In genomic region chr6:44092312-44092884, GRCh38 we compare ENCODE assay signal across 1 cellular context.
TF ChIP-seq lines count a peak whose summit lies in the region.

No MANE protein-coding gene starts in this region.

TF ChIP-seq in HepG2, 621 proteins besides CTCF, POLR2A, EP300 and RAD21 (continued from another document and continues in another):
- TF ChIP-seq, protein P1, sequence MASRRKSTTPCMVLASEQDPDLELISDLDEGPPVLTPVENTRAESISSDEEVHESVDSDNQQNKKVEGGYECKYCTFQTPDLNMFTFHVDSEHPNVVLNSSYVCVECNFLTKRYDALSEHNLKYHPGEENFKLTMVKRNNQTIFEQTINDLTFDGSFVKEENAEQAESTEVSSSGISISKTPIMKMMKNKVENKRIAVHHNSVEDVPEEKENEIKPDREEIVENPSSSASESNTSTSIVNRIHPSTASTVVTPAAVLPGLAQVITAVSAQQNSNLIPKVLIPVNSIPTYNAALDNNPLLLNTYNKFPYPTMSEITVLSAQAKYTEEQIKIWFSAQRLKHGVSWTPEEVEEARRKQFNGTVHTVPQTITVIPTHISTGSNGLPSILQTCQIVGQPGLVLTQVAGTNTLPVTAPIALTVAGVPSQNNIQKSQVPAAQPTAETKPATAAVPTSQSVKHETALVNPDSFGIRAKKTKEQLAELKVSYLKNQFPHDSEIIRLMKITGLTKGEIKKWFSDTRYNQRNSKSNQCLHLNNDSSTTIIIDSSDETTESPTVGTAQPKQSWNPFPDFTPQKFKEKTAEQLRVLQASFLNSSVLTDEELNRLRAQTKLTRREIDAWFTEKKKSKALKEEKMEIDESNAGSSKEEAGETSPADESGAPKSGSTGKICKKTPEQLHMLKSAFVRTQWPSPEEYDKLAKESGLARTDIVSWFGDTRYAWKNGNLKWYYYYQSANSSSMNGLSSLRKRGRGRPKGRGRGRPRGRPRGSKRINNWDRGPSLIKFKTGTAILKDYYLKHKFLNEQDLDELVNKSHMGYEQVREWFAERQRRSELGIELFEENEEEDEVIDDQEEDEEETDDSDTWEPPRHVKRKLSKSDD (CRISPR knock-in tag; IDR thresholded peaks at IDR 0.05; ENCODE audit: low read depth), result no peak
- TF ChIP-seq ZNF891 (CRISPR knock-in tag; IDR thresholded peaks at IDR 0.05) (no peak), KLF9 (CRISPR knock-in tag; IDR thresholded peaks at IDR 0.05; ENCODE audit: low read depth) (no peak), JUND (CRISPR knock-in tag; IDR thresholded peaks at IDR 0.05) (no peak; the same call in 1 of the 2 replicates), POLR2G (IDR thresholded peaks at IDR 0.05; ENCODE audit: low read depth, low read length) (no peak), HNRNPL (IDR thresholded peaks at IDR 0.05; ENCODE audit: low read depth, low read length) (no peak), NFIC (IDR thresholded peaks at IDR 0.05; ENCODE audit: low read length) (peak; percentile 85; the same call in 1 of the 2 replicates), NBN (conservative IDR thresholded peaks at IDR 0.05) (no peak), HOXA3 (CRISPR knock-in tag; IDR thresholded peaks at IDR 0.05) (peak; percentile 74), MTA1 (CRISPR knock-in tag; IDR thresholded peaks at IDR 0.05; ENCODE audit: borderline replicate concordance) (0 out of 2 replicates have a peak, but pooled peaks have one; percentile 28), ZNF614 (CRISPR knock-in tag; IDR thresholded peaks at IDR 0.05; ENCODE audit: borderline replicate concordance) (peak; percentile 95), ETV5 (CRISPR knock-in tag; IDR thresholded peaks at IDR 0.05; ENCODE audit: borderline replicate concordance) (peak; percentile 95), CENPX (CRISPR knock-in tag; IDR thresholded peaks at IDR 0.05) (no peak), ZNF350 (CRISPR knock-in tag; IDR thresholded peaks at IDR 0.05; ENCODE audit: borderline replicate concordance, low read depth) (peak; percentile 21; the same call in 1 of the 2 replicates), ZNF225 (CRISPR knock-in tag; IDR thresholded peaks at IDR 0.05) (no peak), IKZF1 (IDR thresholded peaks at IDR 0.05) (no peak), PITX1 (CRISPR knock-in tag; IDR thresholded peaks at IDR 0.05) (peak; percentile 99), ZNF451 (CRISPR knock-in tag; IDR thresholded peaks at IDR 0.05) (no peak), CREM (IDR thresholded peaks at IDR 0.05) (peak; percentile 74; the same call in 1 of the 2 replicates), CREM (CRISPR knock-in tag; IDR thresholded peaks at IDR 0.05) (no peak), DDIT3 (CRISPR knock-in tag; IDR thresholded peaks at IDR 0.05) (no peak), NR2F2 (IDR thresholded peaks at IDR 0.05; ENCODE audit: borderline replicate concordance, low read depth) (peak; percentile 82), ZNF30 (CRISPR knock-in tag; IDR thresholded peaks at IDR 0.05) (no peak), ZNF460 (CRISPR knock-in tag; IDR thresholded peaks at IDR 0.05; ENCODE audit: borderline replicate concordance) (no peak; the same call in 1 of the 2 replicates), CEBPG (CRISPR knock-in tag; IDR thresholded peaks at IDR 0.05) (peak; percentile 73), ZNF232 (CRISPR knock-in tag; IDR thresholded peaks at IDR 0.05; ENCODE audit: borderline replicate concordance) (no peak; the same call in 1 of the 2 replicates), TFAP4 (IDR thresholded peaks at IDR 0.05; ENCODE audit: borderline replicate concordance, low read depth) (peak; percentile 80; the same call in 1 of the 2 replicates), KDM1A (CRISPR knock-in tag; IDR thresholded peaks at IDR 0.05) (peak; percentile 98), HOXA5 (CRISPR knock-in tag; IDR thresholded peaks at IDR 0.05) (peak; percentile 54; the same call in 1 of the 2 replicates), CBX2 (IDR thresholded peaks at IDR 0.05; ENCODE audit: low read depth, low read length) (no peak), CBX2 (CRISPR knock-in tag; IDR thresholded peaks at IDR 0.05; ENCODE audit: low read depth) (no peak), ZNF768 (CRISPR knock-in tag; IDR thresholded peaks at IDR 0.05) (peak; percentile 54; the same call in 1 of the 2 replicates), ZNF777 (CRISPR knock-in tag; IDR thresholded peaks at IDR 0.05) (no peak), IRX3 (CRISPR knock-in tag; IDR thresholded peaks at IDR 0.05; ENCODE audit: borderline replicate concordance, low read depth) (no peak), RFX5 (IDR thresholded peaks at IDR 0.05; ENCODE audit: low read depth, low read length) (no peak), ZNF160 (CRISPR knock-in tag; IDR thresholded peaks at IDR 0.05) (no peak), MIER2 (CRISPR knock-in tag; IDR thresholded peaks at IDR 0.05) (peak; percentile 76), ZSCAN30 (CRISPR knock-in tag; IDR thresholded peaks at IDR 0.05) (no peak), SIX1 (CRISPR knock-in tag; IDR thresholded peaks at IDR 0.05; ENCODE audit: borderline replicate concordance) (peak; percentile 54; the same call in 1 of the 2 replicates), IKZF5 (CRISPR knock-in tag; IDR thresholded peaks at IDR 0.05) (peak; percentile 99), ZNF34 (CRISPR knock-in tag; IDR thresholded peaks at IDR 0.05; ENCODE audit: borderline replicate concordance) (no peak), HMGA1 (CRISPR knock-in tag; conservative IDR thresholded peaks at IDR 0.05) (no peak), FOXK2 (IDR thresholded peaks at IDR 0.05) (peak; percentile 89), SSRP1 (CRISPR knock-in tag; IDR thresholded peaks at IDR 0.05) (no peak), SIN3B (IDR thresholded peaks at IDR 0.05; ENCODE audit: low read length) (no peak), ZNF7 (CRISPR knock-in tag; IDR thresholded peaks at IDR 0.05) (0 out of 2 replicates have a peak, but pooled peaks have one; percentile 63), FOSL2 (CRISPR knock-in tag; IDR thresholded peaks at IDR 0.05) (peak; percentile 58), ZBTB7B (CRISPR knock-in tag; IDR thresholded peaks at IDR 0.05) (peak; percentile 75), MBD4 (IDR thresholded peaks at IDR 0.05; ENCODE audit: borderline replicate concordance, low read length) (no peak), ZNF280B (CRISPR knock-in tag; IDR thresholded peaks at IDR 0.05; ENCODE audit: borderline replicate concordance) (no peak)
- TF ChIP-seq, protein P2, sequence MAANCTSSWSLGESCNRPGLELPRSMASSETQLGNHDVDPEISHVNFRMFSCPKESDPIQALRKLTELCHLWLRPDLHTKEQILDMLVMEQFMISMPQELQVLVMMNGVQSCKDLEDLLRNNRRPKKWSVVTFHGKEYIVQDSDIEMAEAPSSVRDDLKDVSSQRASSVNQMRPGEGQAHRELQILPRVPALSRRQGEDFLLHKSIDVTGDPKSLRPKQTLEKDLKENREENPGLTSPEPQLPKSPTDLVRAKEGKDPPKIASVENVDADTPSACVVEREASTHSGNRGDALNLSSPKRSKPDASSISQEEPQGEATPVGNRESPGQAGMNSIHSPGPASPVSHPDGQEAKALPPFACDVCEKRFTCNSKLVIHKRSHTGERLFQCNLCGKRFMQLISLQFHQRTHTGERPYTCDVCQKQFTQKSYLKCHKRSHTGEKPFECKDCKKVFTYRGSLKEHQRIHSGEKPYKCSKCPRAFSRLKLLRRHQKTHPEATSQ (CRISPR knock-in tag; IDR thresholded peaks at IDR 0.05; ENCODE audit: borderline replicate concordance), result no peak
- TF ChIP-seq, protein P3, sequence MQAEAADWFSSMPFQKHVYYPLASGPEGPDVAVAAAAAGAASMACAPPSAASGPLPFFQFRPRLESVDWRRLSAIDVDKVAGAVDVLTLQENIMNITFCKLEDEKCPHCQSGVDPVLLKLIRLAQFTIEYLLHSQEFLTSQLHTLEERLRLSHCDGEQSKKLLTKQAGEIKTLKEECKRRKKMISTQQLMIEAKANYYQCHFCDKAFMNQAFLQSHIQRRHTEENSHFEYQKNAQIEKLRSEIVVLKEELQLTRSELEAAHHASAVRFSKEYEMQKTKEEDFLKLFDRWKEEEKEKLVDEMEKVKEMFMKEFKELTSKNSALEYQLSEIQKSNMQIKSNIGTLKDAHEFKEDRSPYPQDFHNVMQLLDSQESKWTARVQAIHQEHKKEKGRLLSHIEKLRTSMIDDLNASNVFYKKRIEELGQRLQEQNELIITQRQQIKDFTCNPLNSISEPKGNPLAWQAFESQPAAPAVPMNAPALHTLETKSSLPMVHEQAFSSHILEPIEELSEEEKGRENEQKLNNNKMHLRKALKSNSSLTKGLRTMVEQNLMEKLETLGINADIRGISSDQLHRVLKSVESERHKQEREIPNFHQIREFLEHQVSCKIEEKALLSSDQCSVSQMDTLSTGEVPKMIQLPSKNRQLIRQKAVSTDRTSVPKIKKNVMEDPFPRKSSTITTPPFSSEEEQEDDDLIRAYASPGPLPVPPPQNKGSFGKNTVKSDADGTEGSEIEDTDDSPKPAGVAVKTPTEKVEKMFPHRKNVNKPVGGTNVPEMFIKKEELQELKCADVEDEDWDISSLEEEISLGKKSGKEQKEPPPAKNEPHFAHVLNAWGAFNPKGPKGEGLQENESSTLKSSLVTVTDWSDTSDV (CRISPR knock-in tag; IDR thresholded peaks at IDR 0.05), result no peak
- TF ChIP-seq, protein P4, sequence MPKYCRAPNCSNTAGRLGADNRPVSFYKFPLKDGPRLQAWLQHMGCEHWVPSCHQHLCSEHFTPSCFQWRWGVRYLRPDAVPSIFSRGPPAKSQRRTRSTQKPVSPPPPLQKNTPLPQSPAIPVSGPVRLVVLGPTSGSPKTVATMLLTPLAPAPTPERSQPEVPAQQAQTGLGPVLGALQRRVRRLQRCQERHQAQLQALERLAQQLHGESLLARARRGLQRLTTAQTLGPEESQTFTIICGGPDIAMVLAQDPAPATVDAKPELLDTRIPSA (CRISPR knock-in tag; IDR thresholded peaks at IDR 0.05; ENCODE audit: borderline replicate concordance), result no peak
- TF ChIP-seq, protein P5, sequence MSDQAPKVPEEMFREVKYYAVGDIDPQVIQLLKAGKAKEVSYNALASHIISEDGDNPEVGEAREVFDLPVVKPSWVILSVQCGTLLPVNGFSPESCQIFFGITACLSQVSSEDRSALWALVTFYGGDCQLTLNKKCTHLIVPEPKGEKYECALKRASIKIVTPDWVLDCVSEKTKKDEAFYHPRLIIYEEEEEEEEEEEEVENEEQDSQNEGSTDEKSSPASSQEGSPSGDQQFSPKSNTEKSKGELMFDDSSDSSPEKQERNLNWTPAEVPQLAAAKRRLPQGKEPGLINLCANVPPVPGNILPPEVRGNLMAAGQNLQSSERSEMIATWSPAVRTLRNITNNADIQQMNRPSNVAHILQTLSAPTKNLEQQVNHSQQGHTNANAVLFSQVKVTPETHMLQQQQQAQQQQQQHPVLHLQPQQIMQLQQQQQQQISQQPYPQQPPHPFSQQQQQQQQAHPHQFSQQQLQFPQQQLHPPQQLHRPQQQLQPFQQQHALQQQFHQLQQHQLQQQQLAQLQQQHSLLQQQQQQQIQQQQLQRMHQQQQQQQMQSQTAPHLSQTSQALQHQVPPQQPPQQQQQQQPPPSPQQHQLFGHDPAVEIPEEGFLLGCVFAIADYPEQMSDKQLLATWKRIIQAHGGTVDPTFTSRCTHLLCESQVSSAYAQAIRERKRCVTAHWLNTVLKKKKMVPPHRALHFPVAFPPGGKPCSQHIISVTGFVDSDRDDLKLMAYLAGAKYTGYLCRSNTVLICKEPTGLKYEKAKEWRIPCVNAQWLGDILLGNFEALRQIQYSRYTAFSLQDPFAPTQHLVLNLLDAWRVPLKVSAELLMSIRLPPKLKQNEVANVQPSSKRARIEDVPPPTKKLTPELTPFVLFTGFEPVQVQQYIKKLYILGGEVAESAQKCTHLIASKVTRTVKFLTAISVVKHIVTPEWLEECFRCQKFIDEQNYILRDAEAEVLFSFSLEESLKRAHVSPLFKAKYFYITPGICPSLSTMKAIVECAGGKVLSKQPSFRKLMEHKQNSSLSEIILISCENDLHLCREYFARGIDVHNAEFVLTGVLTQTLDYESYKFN (CRISPR knock-in tag; conservative IDR thresholded peaks at IDR 0.05), result peak; percentile 99
- TF ChIP-seq, protein P6, sequence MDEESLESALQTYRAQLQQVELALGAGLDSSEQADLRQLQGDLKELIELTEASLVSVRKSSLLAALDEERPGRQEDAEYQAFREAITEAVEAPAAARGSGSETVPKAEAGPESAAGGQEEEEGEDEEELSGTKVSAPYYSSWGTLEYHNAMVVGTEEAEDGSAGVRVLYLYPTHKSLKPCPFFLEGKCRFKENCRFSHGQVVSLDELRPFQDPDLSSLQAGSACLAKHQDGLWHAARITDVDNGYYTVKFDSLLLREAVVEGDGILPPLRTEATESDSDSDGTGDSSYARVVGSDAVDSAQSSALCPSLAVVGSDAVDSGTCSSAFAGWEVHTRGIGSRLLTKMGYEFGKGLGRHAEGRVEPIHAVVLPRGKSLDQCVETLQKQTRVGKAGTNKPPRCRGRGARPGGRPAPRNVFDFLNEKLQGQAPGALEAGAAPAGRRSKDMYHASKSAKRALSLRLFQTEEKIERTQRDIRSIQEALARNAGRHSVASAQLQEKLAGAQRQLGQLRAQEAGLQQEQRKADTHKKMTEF (CRISPR knock-in tag; IDR thresholded peaks at IDR 0.05), result peak; percentile 85
